Comparison of ENCODE assay signal across 8 cellular contexts in genomic region chr12:107026356-107026755, GRCh38. TPM values are rescaled to one million over a fixed set of nuclear protein-coding genes. Genes with fewer than 3 reads are reported as not detected.
A peak's percentile ranks its signal among the peaks of the same experiment; 100 is the strongest.
DNase-seq lines count a peak whose midpoint lies in the region; ATAC-seq, FAIRE-seq and TF ChIP-seq lines count a peak whose summit lies in the region.
"Not testable (repeated sequence)": the region's sequence is repeated elsewhere in the genome, so short reads cannot be mapped to it uniquely, and the experiment has no call there.

No MANE protein-coding gene starts in this region.

- H3K9ac ChIP-seq in BLaER1 treated with 17β-estradiol and CSF1 and Interleukin-3, amounts not matched to agents 10 nM and 100 nM: not testable (repeated sequence)

- H3K27ac ChIP-seq in BLaER1 treated with 17β-estradiol and CSF1 and Interleukin-3, amounts not matched to agents 10 nM and 100 nM: peak overlapping the region in 10 of 11 experiments; percentile 38 to 92 (median 81); a peak in 17 of 22 replicates
- H3K27ac ChIP-seq in VCaP: peak overlapping the region; percentile 74
- peak overlapping the region; percentile 85 for H3K27ac ChIP-seq in hepatocyte
- peak overlapping the region; percentile 90 for H3K27ac ChIP-seq in osteoblast (ENCODE audit: low read depth, low read length)
- H3K27ac ChIP-seq in small intestine (ENCODE audit: low read depth in 1 of 2, low read length in 1 of 2): peak overlapping the region; percentile 60 to 80
- peak overlapping the region; percentile 40 to 83 (median 78) for H3K27ac ChIP-seq in upper lobe of left lung

- H3K4me1 Mint-ChIP-seq in central memory CD8-positive, alpha-beta T cell: peaks cover 28% of the 10 kb centered on the region

- not testable (repeated sequence) for H3K4me3 Mint-ChIP-seq in central memory CD8-positive, alpha-beta T cell

- TF ChIP-seq CTCF in VCaP (conservative IDR thresholded peaks at IDR 0.05); hepatocyte (IDR thresholded peaks at IDR 0.05; ENCODE audit: poor library complexity); osteoblast (IDR thresholded peaks at IDR 0.05; ENCODE audit: extremely low read depth, low read depth, low read length); upper lobe of left lung (IDR thresholded peaks at IDR 0.05): not testable (repeated sequence)

- peak; percentile 80 for DNase-seq in NCI-H2171 treated with DMSO at 0.1 percent for 48 hours (lab: John Stamatoyannopoulos, UW)
- DNase-seq in central memory CD8-positive, alpha-beta T cell (ENCODE audit: low spot score in 2 of 2); hepatocyte (ENCODE audit: low spot score); osteoblast (ENCODE audit: insufficient read length, low spot score, missing footprints); small intestine; upper lobe of left lung: not testable (repeated sequence)

- H4K20me1 ChIP-seq in BLaER1 treated with 17β-estradiol and CSF1 and Interleukin-3, amounts not matched to agents 10 nM and 100 nM; hepatocyte (ENCODE audit: insufficient read depth, poor library complexity, severe bottlenecking); osteoblast (ENCODE audit: insufficient read depth, low read length): not testable (repeated sequence)

- TF ChIP-seq POLR2A in upper lobe of left lung (IDR thresholded peaks at IDR 0.05): not testable (repeated sequence)

- H3K4me2 ChIP-seq in BLaER1 treated with 17β-estradiol and CSF1 and Interleukin-3, amounts not matched to agents 10 nM and 100 nM: peak overlapping the region in 10 of 11 experiments; percentile 14 to 83 (median 73); a peak in 15 of 22 replicates
- H3K4me2 ChIP-seq in hepatocyte; osteoblast (ENCODE audit: insufficient read depth, low read length): not testable (repeated sequence)

- not testable (repeated sequence) for H3K9me3 ChIP-seq in BLaER1 treated with 17β-estradiol and CSF1 and Interleukin-3, amounts not matched to agents 10 nM and 100 nM (replicated peaks in 1 of 11); hepatocyte (ENCODE audit: low read depth); osteoblast (ENCODE audit: low read depth, low read length); small intestine (ENCODE audit: control insufficient read depth, low read depth); upper lobe of left lung

- not testable (repeated sequence) for H3K27me3 ChIP-seq in BLaER1 treated with 17β-estradiol and CSF1 and Interleukin-3, amounts not matched to agents 10 nM and 100 nM; hepatocyte; osteoblast (ENCODE audit: insufficient read depth, low read length); small intestine (ENCODE audit: control insufficient read depth in 2 of 2, insufficient read depth in 2 of 2, low read length in 2 of 2); upper lobe of left lung

- not testable (repeated sequence) for H3K36me3 Mint-ChIP-seq in central memory CD8-positive, alpha-beta T cell (ENCODE audit: insufficient read depth)

- H3K79me2 ChIP-seq in hepatocyte: peaks cover 31% of the 10 kb centered on the region
- H3K79me2 ChIP-seq in osteoblast (ENCODE audit: insufficient read depth, low read length): peaks cover 46% of the 10 kb centered on the region

- H3K4me3 ChIP-seq in BLaER1 treated with 17β-estradiol and CSF1 and Interleukin-3, amounts not matched to agents 10 nM and 100 nM; hepatocyte; osteoblast (ENCODE audit: insufficient read depth, low read length); small intestine (ENCODE audit: low read depth in 1 of 2, low read length in 2 of 2); upper lobe of left lung: not testable (repeated sequence)

- not testable (repeated sequence) for H3K9me3 Mint-ChIP-seq in central memory CD8-positive, alpha-beta T cell

- TF ChIP-seq EP300 in upper lobe of left lung (IDR thresholded peaks at IDR 0.05): not testable (repeated sequence)

- H3K9me2 ChIP-seq in hepatocyte (replicated peaks; ENCODE audit: insufficient read depth): not testable (repeated sequence)

- H2AFZ ChIP-seq in hepatocyte; osteoblast (ENCODE audit: low read length): not testable (repeated sequence)

- not testable (repeated sequence) for H3K36me3 ChIP-seq in BLaER1 treated with 17β-estradiol and CSF1 and Interleukin-3, amounts not matched to agents 10 nM and 100 nM; hepatocyte (replicated peaks; ENCODE audit: insufficient read depth, low read depth); osteoblast (ENCODE audit: insufficient read depth, low read length); small intestine (ENCODE audit: control insufficient read depth in 2 of 2, insufficient read depth in 2 of 2, low read length in 2 of 2); upper lobe of left lung

- ATAC-seq in central memory CD8-positive, alpha-beta T cell (replicated peaks; ENCODE audit: extremely low read depth, poor library complexity, severe bottlenecking); upper lobe of left lung (ENCODE audit: low FRiP score in 2 of 2): not testable (repeated sequence)

- H3K27ac Mint-ChIP-seq in central memory CD8-positive, alpha-beta T cell (ENCODE audit: low read depth): peak overlapping the region; percentile 98

- not testable (repeated sequence) for H3K27me3 Mint-ChIP-seq in central memory CD8-positive, alpha-beta T cell

- H3K4me1 ChIP-seq in BLaER1 treated with 17β-estradiol and CSF1 and Interleukin-3, amounts not matched to agents 10 nM and 100 nM: peaks cover 16 to 45% (median 31%) of the 10 kb centered on the region in 10 experiments
- H3K4me1 ChIP-seq in hepatocyte (ENCODE audit: insufficient read depth): peaks cover 17% of the 10 kb centered on the region
- H3K4me1 ChIP-seq in osteoblast (ENCODE audit: insufficient read depth, low read length): peaks cover 19% of the 10 kb centered on the region
- not testable (repeated sequence) for H3K4me1 ChIP-seq in small intestine (ENCODE audit: control insufficient read depth in 2 of 2, insufficient read depth in 1 of 2, low read depth in 1 of 2, low read length in 1 of 2)
- H3K4me1 ChIP-seq in upper lobe of left lung: peaks cover 6 to 30% (median 16%) of the 10 kb centered on the region in 4 donors

- FAIRE-seq in small intestine (lab: Jason Lieb, UNC): not testable (repeated sequence)

RNA-seq across cellular contexts. Expression of gene MTERF2, which starts 39.4 kb away (rescaled TPM):
- 16.4 and 20.6 TPM in 2 replicates for total RNA-seq in hepatocyte
- 16.7 and 18.6 TPM in 2 replicates for polyA plus RNA-seq in hepatocyte
- total RNA-seq in osteoblast: 3.6 and 3.8 TPM in 2 replicates
- 10 to 100 TPM in 2 of 3 donors, 1 to 10 TPM in 1; 4.9 to 20.8 (median 10.7) TPM for polyA plus RNA-seq in small intestine
- 10 to 100 TPM in 5 of 6 donors, 1 to 10 TPM in 1; 6.4 to 34.8 (median 13.6) TPM for total RNA-seq in upper lobe of left lung
